23 cellular contexts compared by ENCODE assay signal in the genomic region with DNA sequence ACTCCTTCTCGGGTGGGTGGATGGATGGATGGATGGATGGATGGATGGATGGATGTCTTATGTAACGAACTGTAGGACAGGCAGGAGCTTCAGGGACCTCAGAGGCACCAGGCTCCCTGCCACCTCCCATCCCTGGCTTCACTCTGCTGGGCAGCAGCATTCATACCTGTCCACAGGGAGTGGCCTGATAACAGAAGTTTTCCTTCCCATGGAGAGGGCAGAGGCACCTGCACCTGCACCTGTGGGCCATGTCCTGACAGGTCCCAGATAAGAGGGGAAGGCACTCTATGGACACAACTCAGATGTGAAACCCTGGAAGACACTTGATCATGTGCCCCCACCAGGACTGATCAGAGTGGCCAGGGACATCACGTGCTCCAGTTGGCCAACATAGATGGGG.
A peak's percentile ranks its signal among the peaks of the same experiment; 100 is the strongest.
DNase-seq lines count a peak whose midpoint lies in the region; ATAC-seq and TF ChIP-seq lines count a peak whose summit lies in the region.
"Had no signal": no experiment of that assay in that cellular context is flagged by ENCODE, and none has a peak within 500 bp of the region (broad histone marks: within the 10 kb centered on the region; RNA-seq: fewer than 3 reads in every experiment).

No MANE protein-coding gene starts in this region.

- TF ChIP-seq CTCF in GM13976 (IDR thresholded peaks at IDR 0.05; ENCODE audit: borderline replicate concordance, control extremely low read depth, extremely low read depth, insufficient read depth, missing control alignments) (no peak), thyroid gland (IDR thresholded peaks at IDR 0.05) (no peak)

- no peaks in the 10 kb centered on the region for H3K36me3 ChIP-seq in naive thymus-derived CD4-positive, alpha-beta T cell (ENCODE audit: control insufficient read depth in 2 of 3, insufficient read depth in 3 of 3, low read length in 3 of 3)
- no peaks in the 10 kb centered on the region for H3K36me3 ChIP-seq in thyroid gland
- H3K36me3 ChIP-seq: BE2C had no signal

- H3K4me3 Mint-ChIP-seq in naive thymus-derived CD4-positive, alpha-beta T cell, result no peak overlapping the region
- H3K4me3 Mint-ChIP-seq: CD14-positive monocyte; CD4-positive, alpha-beta memory T cell; CD4-positive, CD25-positive, alpha-beta regulatory T cell had no signal

- H3K27ac Mint-ChIP-seq in naive thymus-derived CD4-positive, alpha-beta T cell, result no peak overlapping the region
- H3K27ac Mint-ChIP-seq: CD14-positive monocyte; CD4-positive, alpha-beta memory T cell; CD4-positive, CD25-positive, alpha-beta regulatory T cell had no signal

- WGBS in thyroid gland, 2 donors, result 70 to 80% methylated on average over 2 of the region's 3 CpGs

- H3K27ac ChIP-seq in naive thymus-derived CD4-positive, alpha-beta T cell (ENCODE audit: low read depth, low read length), result no peak overlapping the region
- H3K27ac ChIP-seq in thyroid gland, result no peak overlapping the region
- H3K27ac ChIP-seq: BLaER1 had no signal

- in situ Hi-C loops in GM13976 (cut with MboI; ENCODE audit: low sequenced_read_pairs, unreplicated experiment), result no loop called here

- H3K4me3 ChIP-seq in naive thymus-derived CD4-positive, alpha-beta T cell (ENCODE audit: low read length), result no peak overlapping the region
- H3K4me3 ChIP-seq in thyroid gland (replicated peaks in 1 of 3), result no peak overlapping the region
- H3K4me3 ChIP-seq: BLaER1, GM12878 had no signal

- H3K9me3 Mint-ChIP-seq in naive thymus-derived CD4-positive, alpha-beta T cell, result peaks cover 0 to 13% (median 0%) of the 10 kb centered on the region in 11 donors
- H3K9me3 Mint-ChIP-seq: CD8-positive, alpha-beta memory T cell had no signal

- intact Hi-C loops in left colon (cut with DNase I, micrococcal nuclease) (no loop called here), thyroid gland (cut with DNase I) (no loop called here)
- intact Hi-C loops in naive thymus-derived CD4-positive, alpha-beta T cell (cut with micrococcal nuclease), result no loop called here

- H3K27me3 ChIP-seq in naive thymus-derived CD4-positive, alpha-beta T cell (ENCODE audit: control insufficient read depth in 2 of 2, insufficient read depth in 2 of 2, low read length in 2 of 2), result no peaks in the 10 kb centered on the region
- no peaks in the 10 kb centered on the region for H3K27me3 ChIP-seq in thyroid gland
- H3K27me3 ChIP-seq: BE2C, BLaER1 had no signal

- TF ChIP-seq POLR2A in thyroid gland (IDR thresholded peaks at IDR 0.05), result no peak

- DNase-seq in left colon (no peak), GM13976 (ENCODE audit: low spot score) (no peak), NCI-H2196 treated with DMSO at 0.1 percent for 48 hours (lab: John Stamatoyannopoulos, UW; ENCODE audit: unreplicated experiment) (no peak), thyroid gland (no peak)
- no peak for DNase-seq in naive thymus-derived CD4-positive, alpha-beta T cell
- DNase-seq: 8988T; ACHN; BE2C; C1 segment of cervical spinal cord; CD4-positive, alpha-beta memory T cell; CD4-positive, CD25-positive, alpha-beta regulatory T cell; CD8-positive, alpha-beta memory T cell; COR-L47; DMS 273 treated with DMSO at 0.1 percent for 48 hours; DMS153; DMS53; DMS79; DND-41; EL; GDM1 had no signal

- H3K36me3 Mint-ChIP-seq in naive thymus-derived CD4-positive, alpha-beta T cell, result no peaks in the 10 kb centered on the region
- H3K36me3 Mint-ChIP-seq: CD14-positive monocyte; CD4-positive, alpha-beta memory T cell; CD4-positive, CD25-positive, alpha-beta regulatory T cell had no signal

- H3K4me1 Mint-ChIP-seq in naive thymus-derived CD4-positive, alpha-beta T cell, result no peaks in the 10 kb centered on the region
- H3K4me1 Mint-ChIP-seq: CD14-positive monocyte; CD4-positive, alpha-beta memory T cell; CD4-positive, CD25-positive, alpha-beta regulatory T cell; CD8-positive, alpha-beta memory T cell had no signal

- ATAC-seq in left colon, result peak; percentile 51
- ATAC-seq in naive thymus-derived CD4-positive, alpha-beta T cell, result peak; percentile 6
- ATAC-seq: GM12878 had no signal

- H3K9me3 ChIP-seq in naive thymus-derived CD4-positive, alpha-beta T cell (ENCODE audit: control insufficient read depth in 2 of 3, low read length in 3 of 3), result no peaks in the 10 kb centered on the region
- H3K9me3 ChIP-seq in thyroid gland, result no peaks in the 10 kb centered on the region
- H3K9me3 ChIP-seq: BE2C had no signal

- no peaks in the 10 kb centered on the region for H3K4me1 ChIP-seq in naive thymus-derived CD4-positive, alpha-beta T cell (ENCODE audit: control insufficient read depth in 2 of 2, insufficient read depth in 2 of 2, low read length in 2 of 2)
- no peaks in the 10 kb centered on the region for H3K4me1 ChIP-seq in thyroid gland
- H3K4me1 ChIP-seq: BE2C had no signal

- peaks cover 0 to 15% (median 0%) of the 10 kb centered on the region in 5 donors for H3K27me3 Mint-ChIP-seq in naive thymus-derived CD4-positive, alpha-beta T cell
- H3K27me3 Mint-ChIP-seq: CD8-positive, alpha-beta memory T cell had no signal

- CTCF ChIA-PET in naive thymus-derived CD4-positive, alpha-beta T cell (lab: Charles Lee), result no interaction called here

- POLR2A ChIA-PET in naive thymus-derived CD4-positive, alpha-beta T cell (lab: Charles Lee), result no interaction called here
